ENCODE assay signal across 32 cellular contexts in genomic region chr11:125947419-125948277, GRCh38. TPM values are rescaled to one million over a fixed set of nuclear protein-coding genes. Genes with fewer than 3 reads are reported as not detected.
"Had no signal": no experiment of that assay in that cellular context is flagged by ENCODE, and none has a peak within 500 bp of the region (broad histone marks: within the 10 kb centered on the region; RNA-seq: fewer than 3 reads in every experiment).

No MANE protein-coding gene starts in this region.

- ATAC-seq: activated CD4-positive, CD25-positive, alpha-beta regulatory T cell treated with anti-CD3 and anti-CD28 coated beads, Interleukin-2, amount 50 U/mL, for 24 hours; activated naive CD8-positive, alpha-beta T cell treated with anti-CD3 and anti-CD28 coated beads, Interleukin-2, amount 50 U/mL, for 24 hours; activated T-helper 17 cell treated with anti-CD3 and anti-CD28 coated beads, Interleukin-2, amount 50 U/mL, for 72 hours; mucosa of descending colon; natural killer cell treated with Interleukin-12 subunit alpha and Interleukin-12 subunit beta and Interleukin-15 and Interleukin-18, amount 100 ng/mL, for 72 hours; T-helper 17 cell had no signal

- H3K4me1 Mint-ChIP-seq: activated naive CD8-positive, alpha-beta T cell treated with anti-CD3 and anti-CD28 coated beads, Interleukin-2, amount 50 U/mL, for 24 hours; activated T-helper 17 cell treated with anti-CD3 and anti-CD28 coated beads, Interleukin-2, amount 50 U/mL, for 72 hours had no signal

- H3K36me3 ChIP-seq: esophagus squamous epithelium, left ventricle myocardium inferior, ovary, spleen, tibial nerve, WERI-Rb-1 had no signal

- H3K27ac ChIP-seq: esophagus squamous epithelium, left ventricle myocardium inferior, ovary, spleen, tibial nerve, WERI-Rb-1 had no signal

- H3K9me3 Mint-ChIP-seq: activated naive CD4-positive, alpha-beta T cell treated with anti-CD3 and anti-CD28 coated beads, Interleukin-2, amount 50 U/mL, for 24 hours; activated naive CD8-positive, alpha-beta T cell treated with anti-CD3 and anti-CD28 coated beads, Interleukin-2, amount 50 U/mL, for 24 hours; activated T-cell treated with anti-CD3 and anti-CD28 coated beads, Interleukin-2, amount 50 U/mL, for 24 hours; activated T-helper 17 cell treated with anti-CD3 and anti-CD28 coated beads, Interleukin-2, amount 50 U/mL, for 72 hours; natural killer cell treated with Interleukin-12 subunit alpha and Interleukin-12 subunit beta and Interleukin-15 and Interleukin-18, amount 100 ng/mL, for 72 hours had no signal

- H3K36me3 Mint-ChIP-seq: activated naive CD4-positive, alpha-beta T cell treated with anti-CD3 and anti-CD28 coated beads, Interleukin-2, amount 50 U/mL, for 24 hours; natural killer cell treated with Interleukin-12 subunit alpha and Interleukin-12 subunit beta and Interleukin-15 and Interleukin-18, amount 100 ng/mL, for 72 hours had no signal

- H3K27ac Mint-ChIP-seq: activated naive CD4-positive, alpha-beta T cell treated with anti-CD3 and anti-CD28 coated beads, Interleukin-2, amount 50 U/mL, for 24 hours; activated naive CD8-positive, alpha-beta T cell treated with anti-CD3 and anti-CD28 coated beads, Interleukin-2, amount 50 U/mL, for 24 hours; activated T-cell treated with anti-CD3 and anti-CD28 coated beads, Interleukin-2, amount 50 U/mL, for 24 hours; activated T-helper 17 cell treated with anti-CD3 and anti-CD28 coated beads, Interleukin-2, amount 50 U/mL, for 72 hours; natural killer cell treated with Interleukin-12 subunit alpha and Interleukin-12 subunit beta and Interleukin-15 and Interleukin-18, amount 100 ng/mL, for 72 hours; progenitor cell of endocrine pancreas; T-helper 17 cell had no signal

- H3K27me3 ChIP-seq: ovary, tibial nerve had no signal

- H3K4me3 ChIP-seq: esophagus squamous epithelium, left ventricle myocardium inferior, lung, mucosa of descending colon, ovary, spleen, tibial nerve had no signal

- H3K4me1 ChIP-seq: spleen had no signal

- DNase-seq: activated CD4-positive, alpha-beta T cell treated with anti-CD3 and anti-CD28 coated beads for 48 hours; activated CD4-positive, alpha-beta T cell treated with anti-CD3 and anti-CD28 coated beads, Interleukin-2, amount 50 U/mL, for 48 hours; activated CD8-positive, alpha-beta memory T cell treated with anti-CD3 and anti-CD28 coated beads, Interleukin-2, amount 50 U/mL, for 48 hours; activated naive CD8-positive, alpha-beta T cell treated with anti-CD3 and anti-CD28 coated beads, Interleukin-2, amount 50 U/mL, for 24 hours; activated T-cell treated with anti-CD3 and anti-CD28 coated beads, Interleukin-2, amount 50 U/mL, for 24 hours; amygdala; central memory CD4-positive, alpha-beta T cell; dermis blood vessel endothelial cell; effector CD4-positive, alpha-beta T cell; esophagus squamous epithelium; foreskin melanocyte; left ventricle myocardium inferior; mesendoderm; mucosa of descending colon; spleen; stimulated activated naive CD4-positive, alpha-beta T cell; T-helper 17 cell; T1000; WERI-Rb-1 had no signal

- H3K4me3 Mint-ChIP-seq: activated naive CD4-positive, alpha-beta T cell treated with anti-CD3 and anti-CD28 coated beads, Interleukin-2, amount 50 U/mL, for 24 hours; activated naive CD8-positive, alpha-beta T cell treated with anti-CD3 and anti-CD28 coated beads, Interleukin-2, amount 50 U/mL, for 24 hours; activated T-cell treated with anti-CD3 and anti-CD28 coated beads, Interleukin-2, amount 50 U/mL, for 24 hours; activated T-helper 17 cell treated with anti-CD3 and anti-CD28 coated beads, Interleukin-2, amount 50 U/mL, for 72 hours; natural killer cell treated with Interleukin-12 subunit alpha and Interleukin-12 subunit beta and Interleukin-15 and Interleukin-18, amount 100 ng/mL, for 72 hours; T-helper 17 cell had no signal

- H3K27me3 Mint-ChIP-seq: activated naive CD4-positive, alpha-beta T cell treated with anti-CD3 and anti-CD28 coated beads, Interleukin-2, amount 50 U/mL, for 24 hours; activated naive CD8-positive, alpha-beta T cell treated with anti-CD3 and anti-CD28 coated beads, Interleukin-2, amount 50 U/mL, for 24 hours; activated T-cell treated with anti-CD3 and anti-CD28 coated beads, Interleukin-2, amount 50 U/mL, for 24 hours had no signal

- H3K9me3 ChIP-seq: esophagus squamous epithelium, left ventricle myocardium inferior, mucosa of descending colon, ovary, spleen, tibial nerve had no signal

RNA-seq across cellular contexts. Expression of gene VSIG10L2, which starts 1.8 kb away (rescaled TPM):
- total RNA-seq: activated CD8-positive, alpha-beta memory T cell treated with anti-CD3 and anti-CD28 coated beads for 36 hours; activated T-helper 17 cell treated with anti-CD3 and anti-CD28 coated beads, Interleukin-2, amount 50 U/mL, for 72 hours; dermis blood vessel endothelial cell; glomerular endothelial cell; myocyte; natural killer cell treated with Interleukin-12 subunit alpha and Interleukin-12 subunit beta and Interleukin-15 and Interleukin-18, amount 100 ng/mL, for 72 hours; progenitor cell of endocrine pancreas; renal cortical epithelial cell; T-helper 17 cell; temporal lobe; tibial nerve had no signal

RNA-seq across cellular contexts. Expression of gene DDX25, which starts 43.3 kb away (rescaled TPM):
- total RNA-seq: dermis blood vessel endothelial cell; glomerular endothelial cell; myocyte; natural killer cell treated with Interleukin-12 subunit alpha and Interleukin-12 subunit beta and Interleukin-15 and Interleukin-18, amount 100 ng/mL, for 72 hours; T-helper 17 cell had no signal
